ENCODE assay signal across 14 cellular contexts in the genomic region with DNA sequence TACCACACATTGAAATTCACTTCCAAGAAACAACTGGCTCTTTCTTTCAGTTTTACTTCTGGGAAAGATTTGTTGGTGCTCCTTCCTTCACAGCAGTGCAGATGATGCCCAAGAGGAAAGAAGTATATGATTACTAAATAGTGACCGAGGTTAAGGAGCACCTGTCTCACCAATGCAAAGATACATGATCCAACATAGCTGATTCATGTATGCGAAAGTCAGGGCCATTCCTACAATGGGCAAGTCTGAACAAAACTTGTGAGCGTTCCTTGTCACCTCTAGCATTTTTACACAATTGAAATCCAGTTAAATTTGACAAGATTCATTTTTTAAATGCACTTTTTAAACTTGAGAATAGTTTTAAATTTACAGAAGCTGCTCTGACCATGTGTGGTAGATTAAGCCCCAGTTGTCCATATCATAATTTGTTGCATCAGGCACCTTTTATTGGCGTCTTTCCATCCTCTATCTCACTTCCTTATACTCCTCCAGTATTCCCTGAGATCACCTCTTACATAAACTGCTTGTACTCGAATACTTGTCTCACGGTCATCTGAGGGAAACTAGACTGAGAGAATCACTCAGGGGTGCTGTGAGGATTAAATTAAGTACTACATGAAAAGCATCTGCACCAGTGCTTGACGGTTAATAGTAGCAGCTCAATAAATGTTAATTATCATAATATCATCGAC.
DNase-seq lines count a peak whose midpoint lies in the region; ATAC-seq and TF ChIP-seq lines count a peak whose summit lies in the region.
"Had no signal": no experiment of that assay in that cellular context is flagged by ENCODE, and none has a peak within 500 bp of the region (broad histone marks: within the 10 kb centered on the region; RNA-seq: fewer than 3 reads in every experiment).

No MANE protein-coding gene starts in this region.

- H3K4me1 Mint-ChIP-seq in type B pancreatic cell (ENCODE audit: unreplicated experiment) (no peaks in the 10 kb centered on the region), chondrocyte (ENCODE audit: low read depth) (peaks cover 12% of the 10 kb centered on the region)
- H3K4me1 Mint-ChIP-seq: H9 had no signal

- peak overlapping the region; percentile 92 for H3K27ac Mint-ChIP-seq in type B pancreatic cell
- H3K27ac Mint-ChIP-seq in chondrocyte (ENCODE audit: unreplicated experiment), result no peak overlapping the region
- H3K27ac Mint-ChIP-seq: CD8-positive, alpha-beta T cell; H9 had no signal

- no peaks in the 10 kb centered on the region for H3K36me3 Mint-ChIP-seq in type B pancreatic cell
- H3K36me3 Mint-ChIP-seq in chondrocyte (ENCODE audit: low read depth), result no peaks in the 10 kb centered on the region
- H3K36me3 Mint-ChIP-seq: CD8-positive, alpha-beta T cell had no signal

- ATAC-seq in HG03196 (IDR thresholded peaks at IDR 0.05; ENCODE audit: unreplicated experiment), result no peak
- no peak for ATAC-seq in HG02759 (IDR thresholded peaks at IDR 0.05; ENCODE audit: unreplicated experiment)
- ATAC-seq: CD8-positive, alpha-beta T cell had no signal

- no peak for TF ChIP-seq CTCF in fibroblast of pulmonary artery (IDR thresholded peaks at IDR 0.05; ENCODE audit: low read length, missing control alignments)
- no peak for TF ChIP-seq CTCF in type B pancreatic cell (conservative IDR thresholded peaks at IDR 0.05)
- no peak for TF ChIP-seq CTCF in chondrocyte (IDR thresholded peaks at IDR 0.05)

- H3K27me3 Mint-ChIP-seq in type B pancreatic cell, result no peaks in the 10 kb centered on the region
- peaks cover 4% of the 10 kb centered on the region for H3K27me3 Mint-ChIP-seq in chondrocyte (ENCODE audit: low read depth)

- H3K4me3 Mint-ChIP-seq in type B pancreatic cell (no peak overlapping the region), chondrocyte (ENCODE audit: unreplicated experiment) (no peak overlapping the region)
- H3K4me3 Mint-ChIP-seq: CD8-positive, alpha-beta T cell; H9 had no signal

- no peak overlapping the region for H3K4me3 ChIP-seq in fibroblast of pulmonary artery (replicated peaks; ENCODE audit: low read depth, low read length)

- peak; percentile 24 for DNase-seq in M059J (ENCODE audit: low read depth)
- peak; percentile 7 for DNase-seq in amniotic epithelial cell (ENCODE audit: low read depth)
- DNase-seq in fibroblast of pulmonary artery (ENCODE audit: low read depth), result peak; percentile 59
- DNase-seq in type B pancreatic cell (ENCODE audit: extremely low spot score, unreplicated experiment), result no peak
- no peak for DNase-seq in chondrocyte (ENCODE audit: low spot score)
- DNase-seq: CD8-positive, alpha-beta T cell; H9; NCI-H1048; NCI-H1694 treated with DMSO at 0.1 percent for 48 hours; NCI-H446; NCI-H748 treated with DMSO at 0.1 percent for 48 hours; SIG-M5 had no signal

- H3K9me3 Mint-ChIP-seq in type B pancreatic cell, result peaks cover 5% of the 10 kb centered on the region
- no peaks in the 10 kb centered on the region for H3K9me3 Mint-ChIP-seq in chondrocyte (ENCODE audit: low read depth)
- H3K9me3 Mint-ChIP-seq: H9 had no signal

Comparison
In these comparisons a context has a peak if more than half of its experiments do, and no peak if none do; other contexts are left out.
1. DNase-seq: peak in M059J (single experiment), amniotic epithelial cell (single experiment) and fibroblast of pulmonary artery (single experiment); none in type B pancreatic cell (single experiment) and chondrocyte (single experiment).